27 cellular contexts compared by ENCODE assay signal in the genomic region with DNA sequence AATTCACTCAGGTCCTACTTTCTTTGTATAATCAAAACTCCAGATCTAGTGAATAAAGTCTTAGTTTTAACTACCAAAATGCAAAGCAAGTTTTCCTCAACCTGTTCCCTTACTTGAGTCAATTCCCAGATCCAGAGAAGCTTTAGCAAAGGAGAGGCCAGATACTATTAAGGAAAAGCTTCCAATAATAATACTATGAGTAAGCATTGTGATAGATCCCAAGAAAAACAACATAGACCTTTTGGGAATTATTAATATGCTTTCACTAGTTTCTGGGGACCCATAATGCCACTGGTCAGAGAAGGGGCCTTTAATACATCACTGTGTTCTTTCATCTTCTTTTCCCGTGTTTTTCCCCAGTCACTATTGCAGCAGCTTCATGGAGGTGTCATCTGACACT.
"Had no signal": no experiment of that assay in that cellular context is flagged by ENCODE, and none has a peak within 500 bp of the region (broad histone marks: within the 10 kb centered on the region; RNA-seq: fewer than 3 reads in every experiment).

No MANE protein-coding gene starts in this region.

- ATAC-seq: naive thymus-derived CD4-positive, alpha-beta T cell; natural killer cell; psoas muscle; right cardiac atrium; right lobe of liver; stimulated activated naive CD8-positive, alpha-beta T cell treated with anti-CD3 and anti-CD28 coated beads, Interleukin-15, amount 100 ng/mL, for 72 hours; stimulated activated naive CD8-positive, alpha-beta T cell treated with anti-CD3 and anti-CD28 coated beads, Interleukin-15, Interleukin-2, amounts not matched to agents 100 U/mL and 50 U/mL, for 24 hours; upper lobe of right lung had no signal

- H3K27ac ChIP-seq: neural progenitor cell, parathyroid adenoma, psoas muscle, right lobe of liver, skin epidermis, spleen, suprapubic skin, testis, transverse colon, upper lobe of right lung, uterus had no signal

- DNase-seq: naive thymus-derived CD4-positive, alpha-beta T cell; natural killer cell; occipital lobe; posterior cingulate gyrus; psoas muscle; right cardiac atrium; right lobe of liver; spleen; stimulated activated CD4-positive, alpha-beta T cell treated with anti-CD3 and anti-CD28 coated beads, Interleukin-12 subunit alpha, Interleukin-12 subunit beta, amount 100 ng/mL, for 4 hours; stimulated activated CD4-positive, alpha-beta T cell treated with anti-CD3 and anti-CD28 coated beads, Interleukin-1b, Interleukin-23, amount 100 ng/mL, for 48 hours; stimulated activated CD4-positive, alpha-beta T cell treated with anti-CD3 and anti-CD28 coated beads, Interleukin-4, amount 100 ng/mL, for 1 hour; stimulated activated CD4-positive, alpha-beta T cell treated with anti-CD3 and anti-CD28 coated beads, Interleukin-4, amount 100 ng/mL, for 4 hours; stimulated activated CD8-positive, alpha-beta memory T cell treated with anti-CD3 and anti-CD28 coated beads, Interleukin-4, amount 100 ng/mL, for 48 hours; stimulated activated naive CD4-positive, alpha-beta T cell; stimulated activated naive CD8-positive, alpha-beta T cell treated with anti-CD3 and anti-CD28 coated beads, Interleukin-15, amount 100 ng/mL, for 72 hours; stimulated activated naive CD8-positive, alpha-beta T cell treated with anti-CD3 and anti-CD28 coated beads, Interleukin-15, Interleukin-2, amounts not matched to agents 100 U/mL and 50 U/mL, for 24 hours; substantia nigra; testis; tibial artery; transverse colon; upper lobe of right lung; uterus had no signal

- H3K4me1 ChIP-seq: neural progenitor cell, parathyroid adenoma, psoas muscle, right lobe of liver, spleen, suprapubic skin, testis, transverse colon, upper lobe of right lung, uterus had no signal

- H3K9me3 ChIP-seq: psoas muscle, right lobe of liver, testis, tibial artery, transverse colon, uterus had no signal

- H3K36me3 ChIP-seq: neural progenitor cell, right lobe of liver, spleen, suprapubic skin, tibial artery, transverse colon, upper lobe of right lung, uterus had no signal

- H3K4me3 ChIP-seq: neural progenitor cell, psoas muscle, right lobe of liver, skin epidermis, smooth muscle cell, spleen, suprapubic skin, testis, tibial artery, transverse colon, upper lobe of right lung, uterus had no signal

- H3K27me3 ChIP-seq: neural progenitor cell, right lobe of liver, spleen, suprapubic skin, testis, tibial artery, transverse colon, upper lobe of right lung, uterus had no signal
